In genomic region chr22:21029486-21030025, GRCh38 we compare ENCODE assay signal across 1 cellular context.
A peak's percentile ranks its signal among the peaks of the same experiment; 100 is the strongest.
TF ChIP-seq lines count a peak whose summit lies in the region.

No MANE protein-coding gene starts in this region.

TF ChIP-seq in K562, 482 proteins besides CTCF, POLR2A, EP300 and RAD21:
- TF ChIP-seq ZNF76 (CRISPR knock-in tag; IDR thresholded peaks at IDR 0.05; ENCODE audit: borderline replicate concordance) (no peak), HMG20A (CRISPR knock-in tag; conservative IDR thresholded peaks at IDR 0.05) (no peak), ARID3B (CRISPR knock-in tag; IDR thresholded peaks at IDR 0.05; ENCODE audit: borderline replicate concordance) (no peak), TEAD2 (tag; IDR thresholded peaks at IDR 0.05) (no peak), PCBP1 (IDR thresholded peaks at IDR 0.05; ENCODE audit: low read depth, low read length, poor library complexity, severe bottlenecking) (no peak), JUN (IDR thresholded peaks at IDR 0.05; ENCODE audit: borderline replicate concordance, low read depth, low read length) (no peak), JUN (CRISPR knock-in tag; IDR thresholded peaks at IDR 0.05; ENCODE audit: borderline replicate concordance) (peak; percentile 42; the same call in 1 of the 2 replicates), PRPF4 (IDR thresholded peaks at IDR 0.05; ENCODE audit: insufficient read depth, low read depth, low read length, poor library complexity, severe bottlenecking) (no peak), BRCA1 (IDR thresholded peaks at IDR 0.05) (no peak), BRCA1 (CRISPR knock-in tag; IDR thresholded peaks at IDR 0.05) (0 out of 2 replicates have a peak, but pooled peaks have one; percentile 57), ZNF23 (CRISPR knock-in tag; IDR thresholded peaks at IDR 0.05) (no peak), NR4A1 (CRISPR knock-in tag; IDR thresholded peaks at IDR 0.05) (no peak), NR4A1 (tag; IDR thresholded peaks at IDR 0.05) (no peak), ARID4B (CRISPR knock-in tag; IDR thresholded peaks at IDR 0.05) (no peak), MYBL2 (IDR thresholded peaks at IDR 0.05; ENCODE audit: low read depth) (no peak), MYBL2 (CRISPR knock-in tag; IDR thresholded peaks at IDR 0.05; ENCODE audit: borderline replicate concordance) (no peak), ZNF165 (CRISPR knock-in tag; IDR thresholded peaks at IDR 0.05; ENCODE audit: borderline replicate concordance) (no peak), E2F4 (CRISPR knock-in tag; IDR thresholded peaks at IDR 0.05; ENCODE audit: low read depth) (no peak; the same call in 1 of the 2 replicates), ZC3H4 (CRISPR knock-in tag; IDR thresholded peaks at IDR 0.05; ENCODE audit: borderline replicate concordance) (peak; percentile 61; the same call in 1 of the 2 replicates), EGR1 (conservative IDR thresholded peaks at IDR 0.05) (0 out of 2 replicates have a peak, but pooled peaks have one; percentile 13), BRD4 (IDR thresholded peaks at IDR 0.05) (no peak), ZNF830 (CRISPR knock-in tag; IDR thresholded peaks at IDR 0.05) (peak; percentile 62; the same call in 1 of the 2 replicates), HNRNPLL (IDR thresholded peaks at IDR 0.05; ENCODE audit: low read depth, low read length, poor library complexity, severe bottlenecking) (peak; percentile 13), CAMTA2 (CRISPR knock-in tag; conservative IDR thresholded peaks at IDR 0.05) (0 out of 2 replicates have a peak, but pooled peaks have one; percentile 9), NFIX (CRISPR knock-in tag; IDR thresholded peaks at IDR 0.05; ENCODE audit: low read depth) (no peak), ZBTB34 (CRISPR knock-in tag; IDR thresholded peaks at IDR 0.05) (no peak), BMI1 (IDR thresholded peaks at IDR 0.05; ENCODE audit: low read length) (no peak), MED1 (CRISPR knock-in tag; IDR thresholded peaks at IDR 0.05; ENCODE audit: borderline replicate concordance) (no peak), FOXP1 (CRISPR knock-in tag; IDR thresholded peaks at IDR 0.05) (0 out of 2 replicates have a peak, but pooled peaks have one; percentile 8), USF1 (CRISPR knock-in tag; IDR thresholded peaks at IDR 0.05) (peak; percentile 18; the same call in 1 of the 2 replicates), ZNF699 (CRISPR knock-in tag; IDR thresholded peaks at IDR 0.05; ENCODE audit: insufficient replicate concordance) (no peak), ZNF239 (CRISPR knock-in tag; IDR thresholded peaks at IDR 0.05) (no peak), FOXJ3 (CRISPR knock-in tag; IDR thresholded peaks at IDR 0.05) (no peak), ZBED1 (IDR thresholded peaks at IDR 0.05) (peak; percentile 47; the same call in 1 of the 2 replicates), ZFP91 (CRISPR knock-in tag; IDR thresholded peaks at IDR 0.05) (no peak), JUNB (CRISPR knock-in tag; conservative IDR thresholded peaks at IDR 0.05) (no peak), ZNF518B (CRISPR knock-in tag; IDR thresholded peaks at IDR 0.05) (no peak), L3MBTL2 (IDR thresholded peaks at IDR 0.05) (no peak), ZKSCAN8 (CRISPR knock-in tag; IDR thresholded peaks at IDR 0.05) (no peak), WHSC1 (IDR thresholded peaks at IDR 0.05; ENCODE audit: low read length) (no peak), TFAM (CRISPR knock-in tag; conservative IDR thresholded peaks at IDR 0.05) (no peak), CREBBP (IDR thresholded peaks at IDR 0.05; ENCODE audit: low read depth, low read length) (no peak), MBD1 (CRISPR knock-in tag; IDR thresholded peaks at IDR 0.05) (no peak), RB1 (IDR thresholded peaks at IDR 0.05; ENCODE audit: low read depth) (no peak), KDM5B (IDR thresholded peaks at IDR 0.05; ENCODE audit: insufficient replicate concordance, low read depth, low read length) (peak; percentile 19), KDM4B (IDR thresholded peaks at IDR 0.05; ENCODE audit: borderline replicate concordance in 2 of 2, low read depth in 1 of 2) (no peak), U2AF1 (optimal IDR thresholded peaks at IDR 0.05; ENCODE audit: low read depth, low read length) (no peak), ZFP36 (IDR thresholded peaks at IDR 0.05; ENCODE audit: low read depth, low read length, partially characterized antibody) (peak; percentile 61)
